In genomic region chr16:85281181-85281580, GRCh38 we compare ENCODE assay signal across 18 cellular contexts.
"Had no signal": no experiment of that assay in that cellular context is flagged by ENCODE, and none has a peak within 500 bp of the region (broad histone marks: within the 10 kb centered on the region; RNA-seq: fewer than 3 reads in every experiment).

No MANE protein-coding gene starts in this region.

- H3K9me3 ChIP-seq: prostate gland, tibial artery had no signal

- H3K4me3 ChIP-seq: prostate gland, tibial artery had no signal

- H3K36me3 ChIP-seq: prostate gland, tibial artery had no signal

- H3K36me3 Mint-ChIP-seq: activated CD4-positive, alpha-beta memory T cell treated with anti-CD3 and anti-CD28 coated beads for 36 hours; activated naive CD8-positive, alpha-beta T cell; memory B cell; naive thymus-derived CD4-positive, alpha-beta T cell had no signal

- H3K27ac ChIP-seq: prostate gland, tibial artery had no signal

- DNase-seq: activated B cell treated with CpG ODN at 0.5 μM for 24 hours; activated CD4-positive, alpha-beta memory T cell treated with anti-CD3 and anti-CD28 coated beads for 36 hours; activated CD4-positive, alpha-beta T cell treated with anti-CD3 and anti-CD28 coated beads for 4 hours; activated gamma-delta T cell treated with Interleukin-2 at 50 U/mL for 16 hours; activated T-cell treated with anti-CD3 and anti-CD28 coated beads for 4 hours; amniotic stem cell; effector CD4-positive, alpha-beta T cell; naive thymus-derived CD4-positive, alpha-beta T cell; right cardiac atrium; stimulated activated CD4-positive, alpha-beta T cell treated with anti-CD3 and anti-CD28 coated beads, Interleukin-2, amount 100 ng/mL, for 24 hours; stimulated activated naive CD8-positive, alpha-beta T cell treated with anti-CD3 and anti-CD28 coated beads, Interleukin-15, Interleukin-2, amounts not matched to agents 100 U/mL and 50 U/mL, for 24 hours; substantia nigra; tibial artery had no signal

- H3K4me1 ChIP-seq: prostate gland had no signal

- H3K27me3 Mint-ChIP-seq: activated B cell treated with CpG ODN at 0.5 μM for 24 hours; activated CD4-positive, alpha-beta memory T cell treated with anti-CD3 and anti-CD28 coated beads for 36 hours; activated naive CD8-positive, alpha-beta T cell; naive thymus-derived CD4-positive, alpha-beta T cell had no signal

- ATAC-seq: esophagus mucosa; naive thymus-derived CD4-positive, alpha-beta T cell; right cardiac atrium; stimulated activated naive CD8-positive, alpha-beta T cell treated with anti-CD3 and anti-CD28 coated beads, Interleukin-15, Interleukin-2, amounts not matched to agents 100 U/mL and 50 U/mL, for 24 hours had no signal

- H3K27me3 ChIP-seq: tibial artery had no signal

- H3K4me3 Mint-ChIP-seq: activated B cell treated with CpG ODN at 0.5 μM for 24 hours; activated CD4-positive, alpha-beta memory T cell treated with anti-CD3 and anti-CD28 coated beads for 36 hours; activated naive CD8-positive, alpha-beta T cell; activated T-helper 1 cell treated with anti-CD3 and anti-CD28 coated beads, Interleukin-12 subunit alpha, Interleukin-12 subunit beta, Interleukin-2, Interleukin-4 antibody, amounts not matched to agents 30 ng/mL and 10 ng/mL and 1 ng/mL, durations not matched to agents 14 hours and 24 hours and 36 hours; memory B cell; naive thymus-derived CD4-positive, alpha-beta T cell had no signal

- H3K4me1 Mint-ChIP-seq: activated B cell treated with CpG ODN at 0.5 μM for 24 hours, memory B cell had no signal

- H3K27ac Mint-ChIP-seq: activated B cell treated with CpG ODN at 0.5 μM for 24 hours; activated CD4-positive, alpha-beta memory T cell treated with anti-CD3 and anti-CD28 coated beads for 36 hours; activated naive CD8-positive, alpha-beta T cell; activated T-helper 1 cell treated with anti-CD3 and anti-CD28 coated beads, Interleukin-12 subunit alpha, Interleukin-12 subunit beta, Interleukin-2, Interleukin-4 antibody, amounts not matched to agents 30 ng/mL and 10 ng/mL and 1 ng/mL, durations not matched to agents 14 hours and 24 hours and 36 hours; memory B cell; naive thymus-derived CD4-positive, alpha-beta T cell had no signal
